1 cellular context compared by ENCODE assay signal in the genomic region with DNA sequence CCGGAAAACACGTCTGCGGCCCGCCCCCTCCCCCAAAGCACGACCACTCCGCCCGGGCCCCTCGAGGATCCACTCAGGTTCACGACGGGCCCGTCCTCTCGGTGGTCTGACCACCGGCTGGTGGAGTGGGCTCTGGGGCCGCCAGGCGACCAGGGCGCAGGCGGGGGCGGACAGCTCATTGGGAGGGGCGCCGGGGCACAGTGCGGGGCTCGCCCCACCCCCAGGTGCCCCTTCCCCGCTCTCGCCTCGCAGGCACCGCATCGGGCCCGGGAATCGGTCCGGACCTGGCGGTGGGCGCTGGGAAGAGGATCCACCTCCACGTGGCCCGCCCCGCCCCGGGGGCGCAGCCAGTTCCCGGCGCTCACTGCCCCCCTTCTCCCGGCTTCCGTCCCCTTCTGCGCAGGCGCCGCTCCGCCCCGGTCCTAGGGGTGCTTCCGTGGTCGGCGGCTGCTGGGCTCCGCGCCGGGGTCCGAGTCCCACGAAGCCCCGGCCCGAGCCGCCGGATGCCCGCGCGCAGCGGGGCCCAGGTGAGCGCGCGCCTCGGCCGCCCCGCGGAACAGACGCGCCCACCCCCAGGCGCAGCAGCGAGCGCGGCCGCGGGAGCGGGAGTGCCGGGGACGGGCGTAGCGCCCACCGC.
TF ChIP-seq lines count a peak whose summit lies in the region.

A gene with protein sequence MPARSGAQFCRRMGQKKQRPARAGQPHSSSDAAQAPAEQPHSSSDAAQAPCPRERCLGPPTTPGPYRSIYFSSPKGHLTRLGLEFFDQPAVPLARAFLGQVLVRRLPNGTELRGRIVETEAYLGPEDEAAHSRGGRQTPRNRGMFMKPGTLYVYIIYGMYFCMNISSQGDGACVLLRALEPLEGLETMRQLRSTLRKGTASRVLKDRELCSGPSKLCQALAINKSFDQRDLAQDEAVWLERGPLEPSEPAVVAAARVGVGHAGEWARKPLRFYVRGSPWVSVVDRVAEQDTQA (plus strand): TSS at position 419 of the 637 bp plus-strand sequence. CDS start 85 bp downstream, at position 504.

TF ChIP-seq in HepG2, 621 proteins besides CTCF, POLR2A, EP300 and RAD21 (continued from another document):
- TF ChIP-seq, protein P1, sequence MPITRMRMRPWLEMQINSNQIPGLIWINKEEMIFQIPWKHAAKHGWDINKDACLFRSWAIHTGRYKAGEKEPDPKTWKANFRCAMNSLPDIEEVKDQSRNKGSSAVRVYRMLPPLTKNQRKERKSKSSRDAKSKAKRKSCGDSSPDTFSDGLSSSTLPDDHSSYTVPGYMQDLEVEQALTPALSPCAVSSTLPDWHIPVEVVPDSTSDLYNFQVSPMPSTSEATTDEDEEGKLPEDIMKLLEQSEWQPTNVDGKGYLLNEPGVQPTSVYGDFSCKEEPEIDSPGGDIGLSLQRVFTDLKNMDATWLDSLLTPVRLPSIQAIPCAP (CRISPR knock-in tag; IDR thresholded peaks at IDR 0.05; ENCODE audit: low read depth), result no peak
- TF ChIP-seq SOX13 (IDR thresholded peaks at IDR 0.05) (no peak), SOX13 (CRISPR knock-in tag; conservative IDR thresholded peaks at IDR 0.05 in 1 of 2, IDR thresholded peaks at IDR 0.05 in 1 of 2) (no peak), ZNF12 (CRISPR knock-in tag; IDR thresholded peaks at IDR 0.05) (no peak), NCOA1 (CRISPR knock-in tag; IDR thresholded peaks at IDR 0.05) (no peak), NR2F2 (IDR thresholded peaks at IDR 0.05; ENCODE audit: borderline replicate concordance, low read depth) (no peak), ZNF619 (CRISPR knock-in tag; IDR thresholded peaks at IDR 0.05) (no peak), ZNF570 (CRISPR knock-in tag; IDR thresholded peaks at IDR 0.05; ENCODE audit: borderline replicate concordance) (no peak), ZFAT (CRISPR knock-in tag; conservative IDR thresholded peaks at IDR 0.05) (no peak), TAF1 (CRISPR knock-in tag; IDR thresholded peaks at IDR 0.05) (peak; percentile 54; the same call in 1 of the 2 replicates), PHF21A (CRISPR knock-in tag; IDR thresholded peaks at IDR 0.05) (peak; percentile 62; the same call in 1 of the 2 replicates), ZNF737 (CRISPR knock-in tag; IDR thresholded peaks at IDR 0.05; ENCODE audit: borderline replicate concordance) (no peak), NFYC (CRISPR knock-in tag; IDR thresholded peaks at IDR 0.05) (no peak), RAD51 (IDR thresholded peaks at IDR 0.05; ENCODE audit: borderline replicate concordance) (no peak), KLF9 (CRISPR knock-in tag; IDR thresholded peaks at IDR 0.05; ENCODE audit: low read depth) (no peak), ZNF264 (CRISPR knock-in tag; IDR thresholded peaks at IDR 0.05) (no peak), MED8 (CRISPR knock-in tag; IDR thresholded peaks at IDR 0.05; ENCODE audit: insufficient replicate concordance) (peak; percentile 58), ZNF749 (CRISPR knock-in tag; IDR thresholded peaks at IDR 0.05; ENCODE audit: borderline replicate concordance) (peak; percentile 86; the same call in 1 of the 2 replicates), TBP (CRISPR knock-in tag; IDR thresholded peaks at IDR 0.05) (no peak), FOXM1 (CRISPR knock-in tag; IDR thresholded peaks at IDR 0.05) (no peak), ZNF274 (CRISPR knock-in tag; IDR thresholded peaks at IDR 0.05) (no peak), SRSF9 (IDR thresholded peaks at IDR 0.05; ENCODE audit: borderline replicate concordance, insufficient read depth, low read depth, low read length, poor library complexity, severe bottlenecking) (no peak)
- TF ChIP-seq, protein P2, sequence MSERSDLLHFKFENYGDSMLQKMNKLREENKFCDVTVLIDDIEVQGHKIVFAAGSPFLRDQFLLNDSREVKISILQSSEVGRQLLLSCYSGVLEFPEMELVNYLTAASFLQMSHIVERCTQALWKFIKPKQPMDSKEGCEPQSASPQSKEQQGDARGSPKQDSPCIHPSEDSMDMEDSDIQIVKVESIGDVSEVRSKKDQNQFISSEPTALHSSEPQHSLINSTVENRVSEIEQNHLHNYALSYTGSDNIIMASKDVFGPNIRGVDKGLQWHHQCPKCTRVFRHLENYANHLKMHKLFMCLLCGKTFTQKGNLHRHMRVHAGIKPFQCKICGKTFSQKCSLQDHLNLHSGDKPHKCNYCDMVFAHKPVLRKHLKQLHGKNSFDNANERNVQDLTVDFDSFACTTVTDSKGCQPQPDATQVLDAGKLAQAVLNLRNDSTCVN (CRISPR knock-in tag; IDR thresholded peaks at IDR 0.05; ENCODE audit: borderline replicate concordance), result no peak
- TF ChIP-seq, protein P3, sequence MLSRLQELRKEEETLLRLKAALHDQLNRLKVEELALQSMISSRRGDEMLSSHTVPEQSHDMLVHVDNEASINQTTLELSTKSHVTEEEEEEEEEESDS (CRISPR knock-in tag; IDR thresholded peaks at IDR 0.05; ENCODE audit: borderline replicate concordance), result no peak
- TF ChIP-seq, protein P4, sequence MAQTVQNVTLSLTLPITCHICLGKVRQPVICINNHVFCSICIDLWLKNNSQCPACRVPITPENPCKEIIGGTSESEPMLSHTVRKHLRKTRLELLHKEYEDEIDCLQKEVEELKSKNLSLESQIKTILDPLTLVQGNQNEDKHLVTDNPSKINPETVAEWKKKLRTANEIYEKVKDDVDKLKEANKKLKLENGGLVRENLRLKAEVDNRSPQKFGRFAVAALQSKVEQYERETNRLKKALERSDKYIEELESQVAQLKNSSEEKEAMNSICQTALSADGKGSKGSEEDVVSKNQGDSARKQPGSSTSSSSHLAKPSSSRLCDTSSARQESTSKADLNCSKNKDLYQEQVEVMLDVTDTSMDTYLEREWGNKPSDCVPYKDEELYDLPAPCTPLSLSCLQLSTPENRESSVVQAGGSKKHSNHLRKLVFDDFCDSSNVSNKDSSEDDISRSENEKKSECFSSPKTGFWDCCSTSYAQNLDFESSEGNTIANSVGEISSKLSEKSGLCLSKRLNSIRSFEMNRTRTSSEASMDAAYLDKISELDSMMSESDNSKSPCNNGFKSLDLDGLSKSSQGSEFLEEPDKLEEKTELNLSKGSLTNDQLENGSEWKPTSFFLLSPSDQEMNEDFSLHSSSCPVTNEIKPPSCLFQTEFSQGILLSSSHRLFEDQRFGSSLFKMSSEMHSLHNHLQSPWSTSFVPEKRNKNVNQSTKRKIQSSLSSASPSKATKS (CRISPR knock-in tag; IDR thresholded peaks at IDR 0.05), result no peak
- TF ChIP-seq, protein P5, sequence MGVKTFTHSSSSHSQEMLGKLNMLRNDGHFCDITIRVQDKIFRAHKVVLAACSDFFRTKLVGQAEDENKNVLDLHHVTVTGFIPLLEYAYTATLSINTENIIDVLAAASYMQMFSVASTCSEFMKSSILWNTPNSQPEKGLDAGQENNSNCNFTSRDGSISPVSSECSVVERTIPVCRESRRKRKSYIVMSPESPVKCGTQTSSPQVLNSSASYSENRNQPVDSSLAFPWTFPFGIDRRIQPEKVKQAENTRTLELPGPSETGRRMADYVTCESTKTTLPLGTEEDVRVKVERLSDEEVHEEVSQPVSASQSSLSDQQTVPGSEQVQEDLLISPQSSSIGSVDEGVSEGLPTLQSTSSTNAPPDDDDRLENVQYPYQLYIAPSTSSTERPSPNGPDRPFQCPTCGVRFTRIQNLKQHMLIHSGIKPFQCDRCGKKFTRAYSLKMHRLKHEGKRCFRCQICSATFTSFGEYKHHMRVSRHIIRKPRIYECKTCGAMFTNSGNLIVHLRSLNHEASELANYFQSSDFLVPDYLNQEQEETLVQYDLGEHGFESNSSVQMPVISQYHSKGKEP (CRISPR knock-in tag; IDR thresholded peaks at IDR 0.05), result no peak
- TF ChIP-seq, protein P6, sequence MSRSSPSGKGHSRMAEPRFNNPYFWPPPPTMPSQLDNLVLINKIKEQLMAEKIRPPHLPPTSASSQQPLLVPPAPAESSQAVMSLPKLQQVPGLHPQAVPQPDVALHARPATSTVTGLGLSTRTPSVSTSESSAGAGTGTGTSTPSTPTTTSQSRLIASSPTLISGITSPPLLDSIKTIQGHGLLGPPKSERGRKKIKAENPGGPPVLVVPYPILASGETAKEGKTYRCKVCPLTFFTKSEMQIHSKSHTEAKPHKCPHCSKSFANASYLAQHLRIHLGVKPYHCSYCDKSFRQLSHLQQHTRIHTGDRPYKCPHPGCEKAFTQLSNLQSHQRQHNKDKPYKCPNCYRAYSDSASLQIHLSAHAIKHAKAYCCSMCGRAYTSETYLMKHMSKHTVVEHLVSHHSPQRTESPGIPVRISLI (CRISPR knock-in tag; IDR thresholded peaks at IDR 0.05; ENCODE audit: borderline replicate concordance), result no peak
